Comparison of ENCODE assay signal across 1 cellular context in genomic region chr20:63402178-63402859, GRCh38.
TF ChIP-seq lines count a peak whose summit lies in the region.

No MANE protein-coding gene starts in this region.

TF ChIP-seq in HEK293, 187 proteins besides CTCF, POLR2A, EP300 and RAD21 (continued from another document):
- TF ChIP-seq PRDM2 (tag by site-specific recombination; IDR thresholded peaks at IDR 0.05; ENCODE audit: borderline replicate concordance) (no peak), GLIS1 (tag by site-specific recombination; IDR thresholded peaks at IDR 0.05) (peak; percentile 71), ZNF184 (tag by site-specific recombination; IDR thresholded peaks at IDR 0.05) (no peak), ZIC2 (tag by site-specific recombination; IDR thresholded peaks at IDR 0.05) (0 out of 2 replicates have a peak, but pooled peaks have one; percentile 12), ZNF549 (tag by site-specific recombination; IDR thresholded peaks at IDR 0.05) (no peak), GLIS2 (tag by site-specific recombination; IDR thresholded peaks at IDR 0.05) (peak; percentile 80; the same call in 1 of the 2 replicates), ZNF639 (tag by site-specific recombination; IDR thresholded peaks at IDR 0.05) (no peak), ZNF394 (tag by site-specific recombination; IDR thresholded peaks at IDR 0.05; ENCODE audit: borderline replicate concordance) (no peak), KLF1 (tag by site-specific recombination; IDR thresholded peaks at IDR 0.05) (peak; percentile 88)
